In the genomic region with DNA sequence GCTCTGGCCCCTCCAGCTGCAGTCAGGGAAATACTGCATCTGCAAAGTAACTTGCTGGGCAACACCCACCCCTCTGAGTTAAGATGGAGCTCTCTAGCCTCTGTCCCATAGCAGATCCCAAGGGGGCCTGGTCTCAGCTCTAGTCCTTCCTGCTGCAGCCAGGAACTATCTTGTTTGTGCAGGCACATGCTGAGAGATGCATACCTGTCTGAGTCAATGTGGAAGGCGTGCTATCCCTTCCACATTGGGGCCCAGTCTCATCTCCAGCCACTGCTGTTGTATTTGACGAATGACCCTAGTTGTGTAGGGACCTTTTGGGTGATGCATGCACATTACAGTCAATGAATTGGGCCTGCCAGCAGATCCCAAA, we compare ENCODE assay signal across 1 cellular context.
TF ChIP-seq lines count a peak whose summit lies in the region.

No MANE protein-coding gene starts in this region.

TF ChIP-seq in SK-N-SH, 30 proteins besides CTCF, POLR2A, EP300 and RAD21 (continued from another document):
- TF ChIP-seq GABPA (IDR thresholded peaks at IDR 0.05; ENCODE audit: low read depth) = no peak
- no peak for TF ChIP-seq FOXM1 (IDR thresholded peaks at IDR 0.05; ENCODE audit: low read depth)
- TF ChIP-seq, protein P1, sequence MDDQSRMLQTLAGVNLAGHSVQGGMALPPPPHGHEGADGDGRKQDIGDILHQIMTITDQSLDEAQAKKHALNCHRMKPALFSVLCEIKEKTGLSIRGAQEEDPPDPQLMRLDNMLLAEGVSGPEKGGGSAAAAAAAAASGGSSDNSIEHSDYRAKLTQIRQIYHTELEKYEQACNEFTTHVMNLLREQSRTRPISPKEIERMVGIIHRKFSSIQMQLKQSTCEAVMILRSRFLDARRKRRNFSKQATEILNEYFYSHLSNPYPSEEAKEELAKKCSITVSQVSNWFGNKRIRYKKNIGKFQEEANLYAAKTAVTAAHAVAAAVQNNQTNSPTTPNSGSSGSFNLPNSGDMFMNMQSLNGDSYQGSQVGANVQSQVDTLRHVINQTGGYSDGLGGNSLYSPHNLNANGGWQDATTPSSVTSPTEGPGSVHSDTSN (IDR thresholded peaks at IDR 0.05) = no peak
- TF ChIP-seq, protein P2, sequence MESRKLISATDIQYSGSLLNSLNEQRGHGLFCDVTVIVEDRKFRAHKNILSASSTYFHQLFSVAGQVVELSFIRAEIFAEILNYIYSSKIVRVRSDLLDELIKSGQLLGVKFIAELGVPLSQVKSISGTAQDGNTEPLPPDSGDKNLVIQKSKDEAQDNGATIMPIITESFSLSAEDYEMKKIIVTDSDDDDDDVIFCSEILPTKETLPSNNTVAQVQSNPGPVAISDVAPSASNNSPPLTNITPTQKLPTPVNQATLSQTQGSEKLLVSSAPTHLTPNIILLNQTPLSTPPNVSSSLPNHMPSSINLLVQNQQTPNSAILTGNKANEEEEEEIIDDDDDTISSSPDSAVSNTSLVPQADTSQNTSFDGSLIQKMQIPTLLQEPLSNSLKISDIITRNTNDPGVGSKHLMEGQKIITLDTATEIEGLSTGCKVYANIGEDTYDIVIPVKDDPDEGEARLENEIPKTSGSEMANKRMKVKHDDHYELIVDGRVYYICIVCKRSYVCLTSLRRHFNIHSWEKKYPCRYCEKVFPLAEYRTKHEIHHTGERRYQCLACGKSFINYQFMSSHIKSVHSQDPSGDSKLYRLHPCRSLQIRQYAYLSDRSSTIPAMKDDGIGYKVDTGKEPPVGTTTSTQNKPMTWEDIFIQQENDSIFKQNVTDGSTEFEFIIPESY (IDR thresholded peaks at IDR 0.05; ENCODE audit: borderline replicate concordance, low read depth) = no peak
- TF ChIP-seq NRF1 (IDR thresholded peaks at IDR 0.05; ENCODE audit: low read depth, low read length) = no peak
- no peak for TF ChIP-seq SIN3A (IDR thresholded peaks at IDR 0.05; ENCODE audit: borderline replicate concordance, low read depth, low read length)
